Comparison of ENCODE assay signal across 25 cellular contexts in the genomic region with DNA sequence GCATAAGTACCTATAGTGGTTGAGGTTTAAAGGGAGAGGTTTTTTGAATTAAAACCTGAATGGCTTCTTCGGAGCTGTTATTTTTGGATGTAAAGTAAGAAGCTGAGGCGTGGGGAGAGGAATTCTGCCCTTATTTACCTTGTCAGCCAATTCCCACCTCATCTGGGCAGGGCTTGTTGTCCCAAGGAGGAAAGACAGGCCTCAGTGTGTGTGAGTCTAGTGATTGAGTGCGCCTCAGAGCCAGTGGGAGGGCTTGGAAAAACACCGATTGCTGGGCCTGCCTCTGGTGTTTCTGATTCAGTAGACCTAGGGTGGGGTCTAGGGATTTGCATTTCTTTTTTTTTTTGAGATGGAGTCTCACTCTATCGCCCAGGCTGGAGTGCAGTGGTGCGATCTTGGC.
DNase-seq lines count a peak whose midpoint lies in the region; ATAC-seq, FAIRE-seq and TF ChIP-seq lines count a peak whose summit lies in the region.
"Had no signal": no experiment of that assay in that cellular context is flagged by ENCODE, and none has a peak within 500 bp of the region (broad histone marks: within the 10 kb centered on the region; RNA-seq: fewer than 3 reads in every experiment).

No MANE protein-coding gene starts in this region.

- POLR2A ChIA-PET in RWPE1 (lab: Yijun Ruan, JAX; ENCODE audit: low non-redundant PET) = no interaction called here
- POLR2A ChIA-PET in activated CD8-positive, alpha-beta T cell treated with anti-CD3 and anti-CD28 coated beads, Interleukin-2, amount 10 ng/mL, durations not matched to agents 7 days and 5 days (lab: Charles Lee) = no interaction called here

- H3K9me3 Mint-ChIP-seq in osteocyte (ENCODE audit: unreplicated experiment) = no peaks in the 10 kb centered on the region
- H3K9me3 Mint-ChIP-seq in activated CD8-positive, alpha-beta T cell treated with anti-CD3 and anti-CD28 coated beads, Interleukin-2, amount 10 ng/mL, durations not matched to agents 7 days and 5 days (ENCODE audit: insufficient read depth) = no peaks in the 10 kb centered on the region
- H3K9me3 Mint-ChIP-seq: nephron; T-helper 1 cell treated with Interleukin-12 subunit alpha and Interleukin-12 subunit beta and Interleukin-4 antibody, amounts not matched to agents 30 μg/mL and 1 μg/mL, for 36 hours had no signal

- H3K4me3 Mint-ChIP-seq in osteocyte (ENCODE audit: unreplicated experiment) = no peak overlapping the region
- no peak overlapping the region for H3K4me3 Mint-ChIP-seq in activated CD8-positive, alpha-beta T cell treated with anti-CD3 and anti-CD28 coated beads, Interleukin-2, amount 10 ng/mL, durations not matched to agents 7 days and 5 days
- H3K4me3 Mint-ChIP-seq: CD4-positive, alpha-beta memory T cell; mesothelial cell of epicardium; nephron; T-helper 1 cell treated with Interleukin-12 subunit alpha and Interleukin-12 subunit beta and Interleukin-4 antibody, amounts not matched to agents 30 μg/mL and 1 μg/mL, for 36 hours had no signal

- FAIRE-seq in GM12892 (lab: Jason Lieb, UNC) = no peak
- FAIRE-seq: endometrium, frontal cortex, K562 had no signal

- H3K27ac Mint-ChIP-seq in osteocyte (ENCODE audit: unreplicated experiment) = peak overlapping the region; percentile 92
- no peak overlapping the region for H3K27ac Mint-ChIP-seq in activated CD8-positive, alpha-beta T cell treated with anti-CD3 and anti-CD28 coated beads, Interleukin-2, amount 10 ng/mL, durations not matched to agents 7 days and 5 days
- H3K27ac Mint-ChIP-seq: CD4-positive, alpha-beta memory T cell; mesothelial cell of epicardium; T-helper 1 cell treated with Interleukin-12 subunit alpha and Interleukin-12 subunit beta and Interleukin-4 antibody, amounts not matched to agents 30 μg/mL and 1 μg/mL, for 36 hours had no signal

- peaks cover 58% of the 10 kb centered on the region for H3K4me1 Mint-ChIP-seq in osteocyte (ENCODE audit: unreplicated experiment)
- H3K4me1 Mint-ChIP-seq in activated CD8-positive, alpha-beta T cell treated with anti-CD3 and anti-CD28 coated beads, Interleukin-2, amount 10 ng/mL, durations not matched to agents 7 days and 5 days (ENCODE audit: low read depth) = peaks cover 18% of the 10 kb centered on the region

- TF ChIP-seq CTCF in RWPE1 (conservative IDR thresholded peaks at IDR 0.05; ENCODE audit: low read depth) (no peak), osteocyte (IDR thresholded peaks at IDR 0.05) (no peak)

- DNase-seq in Daoy (ENCODE audit: low read depth) (peak; percentile 57), RWPE1 (ENCODE audit: low spot score) (no peak), osteocyte (ENCODE audit: extremely low spot score, unreplicated experiment) (no peak), GM12892 (ENCODE audit: insufficient read length) (no peak), substantia nigra (lab: John Stamatoyannopoulos, UW) (no peak), NCI-H2081 (lab: John Stamatoyannopoulos, UW) (no peak)
- DNase-seq in activated CD8-positive, alpha-beta T cell treated with anti-CD3 and anti-CD28 coated beads, Interleukin-2, amount 10 ng/mL, durations not matched to agents 7 days and 5 days = no peak
- DNase-seq: activated CD4-positive, alpha-beta T cell treated with anti-CD3 and anti-CD28 coated beads, Interleukin-2, amount 50 U/mL, for 48 hours; activated naive CD4-positive, alpha-beta T cell; CD4-positive, alpha-beta memory T cell; colonic mucosa; DMS53; NCI-H2081 treated with DMSO at 0.1 percent for 48 hours; NCI-H524 treated with DMSO at 0.1 percent for 48 hours; SHP77; stimulated activated CD4-positive, alpha-beta T cell treated with anti-CD3 and anti-CD28 coated beads, Interleukin-12 subunit alpha, Interleukin-12 subunit beta, amount 100 ng/mL, for 4 hours; stimulated activated CD8-positive, alpha-beta memory T cell treated with anti-CD3 and anti-CD28 coated beads, Interleukin-4, amount 100 ng/mL, for 48 hours; WERI-Rb-1 had no signal

- H3K27ac ChIP-seq in RWPE1 = peak overlapping the region; percentile 81
- no peak overlapping the region for H3K27ac ChIP-seq in substantia nigra (ENCODE audit: low read depth, low read length, poor library complexity, severe bottlenecking)
- H3K27ac ChIP-seq: colonic mucosa, WERI-Rb-1 had no signal

- CTCF ChIA-PET in RWPE1 (lab: Yijun Ruan, JAX) = no interaction called here
- CTCF ChIA-PET in activated CD8-positive, alpha-beta T cell treated with anti-CD3 and anti-CD28 coated beads, Interleukin-2, amount 10 ng/mL, durations not matched to agents 7 days and 5 days (lab: Charles Lee) = interaction anchor here (1.5 kb wide), 1 partner anchor 9 kb away, joined by 4 read pairs; no protein-coding TSS in a partner anchor

- H3K36me3 Mint-ChIP-seq in osteocyte (ENCODE audit: unreplicated experiment) = peaks cover 2% of the 10 kb centered on the region
- peaks cover 3% of the 10 kb centered on the region for H3K36me3 Mint-ChIP-seq in activated CD8-positive, alpha-beta T cell treated with anti-CD3 and anti-CD28 coated beads, Interleukin-2, amount 10 ng/mL, durations not matched to agents 7 days and 5 days (ENCODE audit: low read depth)
- H3K36me3 Mint-ChIP-seq: CD4-positive, alpha-beta memory T cell had no signal

- peak; percentile 48 for ATAC-seq in esophagus mucosa
- no peak for ATAC-seq in activated CD8-positive, alpha-beta T cell treated with anti-CD3 and anti-CD28 coated beads, Interleukin-2, amount 10 ng/mL, durations not matched to agents 7 days and 5 days
- ATAC-seq: K562 had no signal

- H3K27me3 Mint-ChIP-seq in osteocyte (ENCODE audit: unreplicated experiment) = no peaks in the 10 kb centered on the region
- peaks cover 4% of the 10 kb centered on the region for H3K27me3 Mint-ChIP-seq in activated CD8-positive, alpha-beta T cell treated with anti-CD3 and anti-CD28 coated beads, Interleukin-2, amount 10 ng/mL, durations not matched to agents 7 days and 5 days (ENCODE audit: low read depth)

- no peak for TF ChIP-seq POLR2A in GM12892 (IDR thresholded peaks at IDR 0.05; ENCODE audit: low read depth, low read length)
